8 cellular contexts compared by ENCODE assay signal in the genomic region with DNA sequence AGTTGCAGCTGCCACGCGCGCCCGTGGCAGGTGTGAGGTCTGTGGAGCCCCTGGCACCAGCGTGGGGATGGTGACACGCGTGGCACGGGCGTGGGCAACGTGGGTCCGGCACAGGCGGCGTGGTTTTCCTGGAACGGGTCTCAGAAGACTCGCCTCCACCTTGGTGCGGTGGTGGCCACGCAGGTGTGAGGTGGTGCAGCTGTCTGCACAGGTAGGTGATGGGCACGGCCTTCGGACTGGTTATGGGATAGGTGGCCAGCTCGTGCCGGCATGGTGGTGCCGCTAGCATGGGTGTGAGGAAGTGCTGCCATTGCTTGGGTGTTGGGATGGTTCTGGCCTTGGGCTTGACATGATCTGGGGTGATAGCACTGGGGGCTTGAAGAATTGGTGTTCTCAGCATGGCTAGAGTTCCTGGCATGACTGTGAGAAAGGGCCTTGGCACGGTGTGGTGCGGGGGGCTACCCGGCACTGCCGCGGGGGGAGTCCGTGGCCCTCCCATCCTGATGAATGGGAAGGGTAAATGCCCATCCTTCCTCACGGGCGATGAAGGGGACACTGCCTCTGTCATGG. TPM values are rescaled to one million over a fixed set of nuclear protein-coding genes. Genes with fewer than 3 reads are reported as not detected.
DNase-seq lines count a peak whose midpoint lies in the region; ATAC-seq and TF ChIP-seq lines count a peak whose summit lies in the region.

No MANE protein-coding gene starts in this region.

- peak overlapping the region; percentile 66 for H3K9ac ChIP-seq in BLaER1

- H3K27me3 Mint-ChIP-seq in endothelial cell (ENCODE audit: unreplicated experiment) = peaks cover 6% of the 10 kb centered on the region

- H3K27ac Mint-ChIP-seq in endothelial cell (ENCODE audit: unreplicated experiment) = peak overlapping the region; percentile 72

- H3K4me1 ChIP-seq in BLaER1 = peaks cover 66% of the 10 kb centered on the region
- peaks cover 15% of the 10 kb centered on the region for H3K4me1 ChIP-seq in neuron (ENCODE audit: insufficient read depth, low read length)

- peaks cover 14% of the 10 kb centered on the region for H3K4me1 Mint-ChIP-seq in endothelial cell (ENCODE audit: unreplicated experiment)

- peaks cover 9% of the 10 kb centered on the region for H3K36me3 Mint-ChIP-seq in endothelial cell (ENCODE audit: low read depth, unreplicated experiment)

- peaks cover 13% of the 10 kb centered on the region; the same call in 1 of the 2 replicates for H4K20me1 ChIP-seq in BLaER1

- no peak for DNase-seq in LNCaP clone FGC (ENCODE audit: low read depth)
- no peak for DNase-seq in endothelial cell (ENCODE audit: low spot score)
- no peak for DNase-seq in SW 1271 (lab: John Stamatoyannopoulos, UW)
- DNase-seq in NCI-H524 (lab: John Stamatoyannopoulos, UW) = no peak
- no peak for DNase-seq in stimulated activated CD4-positive, alpha-beta T cell treated with anti-CD3 and anti-CD28 coated beads, Interleukin-4, amount 100 ng/mL, for 24 hours

- H3K9me3 ChIP-seq in BLaER1 (no peaks in the 10 kb centered on the region), neuron (ENCODE audit: low read length) (no peaks in the 10 kb centered on the region)

- peak overlapping the region; percentile 67 for H3K4me3 ChIP-seq in BLaER1
- H3K4me3 ChIP-seq in LNCaP clone FGC (ENCODE audit: low read depth, low read length) = peak overlapping the region; percentile 60
- peak overlapping the region; percentile 56 for H3K4me3 ChIP-seq in neuron (ENCODE audit: low read length)

- no peaks in the 10 kb centered on the region for H3K9me3 Mint-ChIP-seq in endothelial cell (ENCODE audit: unreplicated experiment)

- peak overlapping the region; percentile 62 for H3K27ac ChIP-seq in BLaER1

- H2AFZ ChIP-seq in neuron (ENCODE audit: low read depth, low read length) = no peak overlapping the region

- TF ChIP-seq CTCF in LNCaP clone FGC (IDR thresholded peaks at IDR 0.05; ENCODE audit: control insufficient read depth, extremely low read depth, insufficient read depth) = no peak
- no peak for TF ChIP-seq CTCF in endothelial cell (IDR thresholded peaks at IDR 0.05; ENCODE audit: unreplicated experiment)

- peaks cover 7% of the 10 kb centered on the region for H3K27me3 ChIP-seq in BLaER1
- peaks cover 12% of the 10 kb centered on the region for H3K27me3 ChIP-seq in neuron (ENCODE audit: insufficient read depth, low read length)

- H3K4me3 Mint-ChIP-seq in endothelial cell (ENCODE audit: unreplicated experiment) = peak overlapping the region; percentile 91

- H3K36me3 ChIP-seq in BLaER1 (no peaks in the 10 kb centered on the region), neuron (ENCODE audit: insufficient read depth, low read length) (no peaks in the 10 kb centered on the region)

- H3K4me2 ChIP-seq in BLaER1 = peak overlapping the region; percentile 94

- ATAC-seq in GM19452 (IDR thresholded peaks at IDR 0.05; ENCODE audit: unreplicated experiment) = no peak

RNA-seq across cellular contexts. Expression of a gene that starts 0.5 kb away (rescaled TPM):
- 3.2 TPM for total RNA-seq in endothelial cell (ENCODE audit: unreplicated experiment)
